In genomic region chr1:220089650-220090556, GRCh38 we compare ENCODE assay signal across 8 cellular contexts. TPM values are rescaled to one million over a fixed set of nuclear protein-coding genes. Genes with fewer than 3 reads are reported as not detected.
DNase-seq lines count a peak whose midpoint lies in the region; ATAC-seq and TF ChIP-seq lines count a peak whose summit lies in the region.

Gene BPNT1 (minus strand): TSS chr1:220089788. CDS start chr1:220079846, 9,942 bp downstream.

- no peaks in the 10 kb centered on the region for H3F3A ChIP-seq in PC-3 (ENCODE audit: low read length, unreplicated experiment)

- intact Hi-C loops in PC-3 (cut with micrococcal nuclease), result loop anchor here (1.0 to 5.0 kb wide), 3 partner anchors 23 to 98 kb away; partner anchors contain the start of gene EPRS1

- peaks cover 45% of the 10 kb centered on the region for H3K79me2 ChIP-seq in PC-3 (ENCODE audit: low read length)

- H3K4me1 ChIP-seq in PC-3 (ENCODE audit: insufficient read depth, low read length), result peaks cover 9% of the 10 kb centered on the region; the same call in 1 of the 2 replicates
- peaks cover 2 to 5% of the 10 kb centered on the region in 2 donors for H3K4me1 ChIP-seq in mucosa of rectum (ENCODE audit: control insufficient read depth in 2 of 2, insufficient read depth in 2 of 2, low read length in 2 of 2)

- TF ChIP-seq CTCF in PC-3 (conservative IDR thresholded peaks at IDR 0.05; ENCODE audit: low read depth, low read length) (no peak; the same call in 1 of the 2 replicates), epithelial cell of proximal tubule (conservative IDR thresholded peaks at IDR 0.05; ENCODE audit: low read depth, low read length) (no peak)

- peak; percentile 54 for ATAC-seq in GM21576 (IDR thresholded peaks at IDR 0.05; ENCODE audit: unreplicated experiment)
- peak; percentile 74 for ATAC-seq in PC-3

- peak; percentile 99 for DNase-seq in DMS153 treated with DMSO at 0.1 percent for 48 hours (lab: John Stamatoyannopoulos, UW; ENCODE audit: unreplicated experiment)
- peak; percentile 100 for DNase-seq in PC-3
- peak; percentile 95 for DNase-seq in activated T-cell treated with anti-CD3 and anti-CD28 coated beads for 48 hours (ENCODE audit: low read depth)
- peak; percentile 92 for DNase-seq in epithelial cell of proximal tubule (ENCODE audit: low read depth)
- DNase-seq in stimulated activated CD8-positive, alpha-beta memory T cell treated with anti-CD3 and anti-CD28 coated beads, Interleukin-4, amount 100 ng/mL, for 48 hours, result peak; percentile 100

- H3K9ac ChIP-seq in PC-3 (ENCODE audit: low read length) (peak within 1 kb of the TSS; percentile 74), mucosa of rectum (ENCODE audit: low read depth in 1 of 2, low read length in 2 of 2) (peak within 1 kb of the TSS; percentile 76 to 79)

- H3K4me3 ChIP-seq in PC-3 (ENCODE audit: low read length) (peak within 1 kb of the TSS; percentile 92), epithelial cell of proximal tubule (ENCODE audit: low read depth, low read length) (peak within 1 kb of the TSS; percentile 84), mucosa of rectum (ENCODE audit: low read length in 2 of 2) (peak within 1 kb of the TSS; percentile 93 to 97)

- H3K27me3 ChIP-seq in PC-3 (ENCODE audit: low read length) (no peaks in the 10 kb centered on the region), mucosa of rectum (ENCODE audit: control insufficient read depth in 2 of 2, insufficient read depth in 2 of 2, low read length in 2 of 2) (no peaks in the 10 kb centered on the region)

- H3K27ac ChIP-seq in PC-3 (ENCODE audit: low read length) (0 out of 2 replicates have a peak within 1 kb of the TSS, but pooled peaks have one; percentile 3), mucosa of rectum (ENCODE audit: low read depth in 2 of 2, low read length in 2 of 2) (peak within 1 kb of the TSS; percentile 83 to 84)

- peak within 1 kb of the TSS; percentile 83 for H3K4me2 ChIP-seq in PC-3 (ENCODE audit: low read length)

- no peak for TF ChIP-seq EP300 in Ishikawa (IDR thresholded peaks at IDR 0.05; ENCODE audit: borderline replicate concordance)

- no peaks in the 10 kb centered on the region for H3K9me2 ChIP-seq in PC-3 (replicated peaks; ENCODE audit: low read length)

- no peaks in the 10 kb centered on the region for H3K36me3 ChIP-seq in PC-3 (ENCODE audit: low read depth, low read length)
- H3K36me3 ChIP-seq in mucosa of rectum (ENCODE audit: control insufficient read depth in 2 of 2, insufficient read depth in 2 of 2, low read length in 2 of 2), result no peaks in the 10 kb centered on the region

- BruUV-seq in PC-3 (replicated peaks; lab: Mats Ljungman, UMichigan), result no TSS peak

- H2AFZ ChIP-seq in PC-3 (ENCODE audit: low read length), result peak within 1 kb of the TSS; percentile 96

- H3K9me3 ChIP-seq in PC-3 (ENCODE audit: low read length) (no peaks in the 10 kb centered on the region), mucosa of rectum (ENCODE audit: control insufficient read depth in 2 of 2, low read length in 2 of 2) (no peaks in the 10 kb centered on the region)

- TF ChIP-seq RAD21 in Ishikawa (IDR thresholded peaks at IDR 0.05; ENCODE audit: low read depth), result no peak

- H4K20me1 ChIP-seq in PC-3 (ENCODE audit: low read length), result no peaks in the 10 kb centered on the region

- POLR2A ChIA-PET in PC-3 (lab: Charles Lee; ENCODE audit: unreplicated experiment), result interaction anchor here (0.6 kb wide), 4 partner anchors 10 to 53 kb away, joined by 3 to 8 read pairs (median 4); no protein-coding TSS in a partner anchor

- CTCF ChIA-PET in PC-3 (lab: Charles Lee), result interaction anchor here (0.6 to 0.7 kb wide), 2 partner anchors 16 to 999 kb away, joined by 3 read pairs; no protein-coding TSS in a partner anchor

TF ChIP-seq in Ishikawa, 13 proteins besides CTCF, POLR2A, EP300 and RAD21:
- TF ChIP-seq MAX (IDR thresholded peaks at IDR 0.05), result peak; percentile 69
- no peak for TF ChIP-seq YY1 (IDR thresholded peaks at IDR 0.05; ENCODE audit: low read depth)
- peak; percentile 21; the same call in 1 of the 2 replicates for TF ChIP-seq TEAD4 (IDR thresholded peaks at IDR 0.05)
- no peak for TF ChIP-seq REST (IDR thresholded peaks at IDR 0.05; ENCODE audit: low read depth)
- TF ChIP-seq TAF1 (IDR thresholded peaks at IDR 0.05; ENCODE audit: low read depth), result peak; percentile 65
- peak; percentile 13; the same call in 1 of the 2 replicates for TF ChIP-seq TCF12 (IDR thresholded peaks at IDR 0.05; ENCODE audit: low read depth)
- TF ChIP-seq USF1 (IDR thresholded peaks at IDR 0.05), result peak; percentile 77
- TF ChIP-seq CEBPB (IDR thresholded peaks at IDR 0.05), result no peak
- TF ChIP-seq CREB1 (IDR thresholded peaks at IDR 0.05; ENCODE audit: low read depth), result no peak
- TF ChIP-seq FOXM1 (IDR thresholded peaks at IDR 0.05; ENCODE audit: borderline replicate concordance, low read depth), result no peak; the same call in 1 of the 2 replicates
- TF ChIP-seq EGR1 (IDR thresholded peaks at IDR 0.05), result no peak
- no peak for TF ChIP-seq NFIC (IDR thresholded peaks at IDR 0.05)
- peak; percentile 61; the same call in 1 of the 2 replicates for TF ChIP-seq ZBTB7A (IDR thresholded peaks at IDR 0.05; ENCODE audit: low read depth)

RNA-seq across cellular contexts. Expression of gene BPNT1, which starts in this region (rescaled TPM):
- 40.7 and 49.7 TPM in 2 replicates for total RNA-seq in PC-3 (2014; rRNA removed)
- 32.4 and 35.0 TPM in 2 replicates for total RNA-seq in epithelial cell of proximal tubule

Comparison
In these comparisons a context has a peak if more than half of its experiments do, and no peak if none do; other contexts are left out.
1. Peak in every context shown above with its lines: DNase-seq, ATAC-seq, H3K4me3 ChIP-seq and H3K27ac ChIP-seq.